ENCODE assay signal across 8 cellular contexts in the genomic region with DNA sequence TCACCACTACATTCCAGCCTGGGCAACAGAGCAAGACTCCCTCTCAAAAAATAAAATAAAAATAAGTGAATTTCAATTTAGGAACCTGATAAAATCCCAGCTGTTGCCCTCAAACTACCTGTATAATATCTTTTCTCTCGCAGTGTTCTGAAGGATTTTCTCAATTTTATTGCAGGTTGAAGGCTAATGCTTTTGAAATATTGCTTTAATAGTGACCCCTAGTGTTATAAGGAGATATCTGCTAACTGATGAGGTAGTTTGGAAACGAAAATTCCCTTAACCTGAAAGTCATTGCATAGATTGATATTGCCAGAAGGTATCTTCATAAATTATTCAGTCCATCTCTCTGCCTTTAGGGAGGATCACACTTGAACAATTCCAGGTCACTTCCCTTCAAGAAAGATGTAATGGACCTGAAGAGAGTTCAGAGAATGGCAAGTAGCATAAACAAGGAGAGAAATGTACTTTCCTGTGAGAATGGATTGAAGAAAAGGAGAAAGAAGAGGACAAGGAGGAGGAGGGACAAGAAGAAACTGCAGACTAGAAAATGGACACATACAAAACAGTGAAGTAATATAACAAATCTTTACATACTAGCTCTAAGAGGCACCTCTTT. TPM values are rescaled to one million over a fixed set of nuclear protein-coding genes. Genes with fewer than 3 reads are reported as not detected.
A peak's percentile ranks its signal among the peaks of the same experiment; 100 is the strongest.
DNase-seq lines count a peak whose midpoint lies in the region; ATAC-seq, FAIRE-seq and TF ChIP-seq lines count a peak whose summit lies in the region.

No MANE protein-coding gene starts in this region.

- DNase-seq in D721Med (ENCODE audit: insufficient read length, low spot score) (no peak), HFF-Myc (ENCODE audit: extremely low read depth, low read depth) (no peak), RPMI7951 (ENCODE audit: low read depth) (peak; percentile 9), fibroblast of pulmonary artery (ENCODE audit: low read depth) (peak; percentile 54), gastrocnemius medialis (no peak)
- no peak for DNase-seq in activated CD4-positive, alpha-beta T cell treated with anti-CD3 and anti-CD28 coated beads for 1 hour

- no peaks in the 10 kb centered on the region for H3K27me3 ChIP-seq in gastrocnemius medialis

- TF ChIP-seq CTCF in D721Med (IDR thresholded peaks at IDR 0.05; ENCODE audit: insufficient read depth, missing control alignments): peak; percentile 58
- peak; percentile 42 for TF ChIP-seq CTCF in HFF-Myc (IDR thresholded peaks at IDR 0.05; ENCODE audit: low read depth, low read length, missing control alignments)
- TF ChIP-seq CTCF in fibroblast of pulmonary artery (IDR thresholded peaks at IDR 0.05; ENCODE audit: low read length, missing control alignments): peak; percentile 70
- TF ChIP-seq CTCF in gastrocnemius medialis (IDR thresholded peaks at IDR 0.05 in 4 of 5, conservative IDR thresholded peaks at IDR 0.05 in 1 of 5): peak in 4 of 5 experiments; percentile 34 to 66 (median 45)

- ATAC-seq in gastrocnemius medialis (no peak), GM19452 (IDR thresholded peaks at IDR 0.05; ENCODE audit: unreplicated experiment) (no peak), HG03045 (IDR thresholded peaks at IDR 0.05; ENCODE audit: unreplicated experiment) (no peak)

- in situ Hi-C loops in gastrocnemius medialis (cut with MboI; ENCODE audit: low sequenced_read_pairs in 4 of 4): loop anchor here in 2 of 4 donors (10.0 kb wide), 1 partner anchor 231 kb away; no protein-coding TSS in a partner anchor

- H3K4me3 ChIP-seq in HFF-Myc (replicated peaks; ENCODE audit: low read depth, low read length) (no peak overlapping the region), fibroblast of pulmonary artery (replicated peaks; ENCODE audit: low read depth, low read length) (no peak overlapping the region), gastrocnemius medialis (no peak overlapping the region)

- H3K4me1 ChIP-seq in gastrocnemius medialis: no peaks in the 10 kb centered on the region

- H3K27ac ChIP-seq in gastrocnemius medialis: no peak overlapping the region

- TF ChIP-seq POLR2A in gastrocnemius medialis (IDR thresholded peaks at IDR 0.05): no peak

- intact Hi-C loops in gastrocnemius medialis (cut with DNase I; ENCODE audit: low total_unique reads): loop anchor here (1.0 to 5.0 kb wide), 2 partner anchors 93 to 234 kb away; no protein-coding TSS in a partner anchor

- H3K36me3 ChIP-seq in gastrocnemius medialis: no peaks in the 10 kb centered on the region

- no peaks in the 10 kb centered on the region for H3K9me3 ChIP-seq in gastrocnemius medialis

- FAIRE-seq in D721Med (lab: Jason Lieb, UNC): peak; percentile 53

RNA-seq across cellular contexts. Expression of gene TIGD4, which starts 44.1 kb away (rescaled TPM):
- total RNA-seq in RPMI7951 (2014; rRNA removed; shearing (Covaris generic)): under 0.01 and 0.10 TPM in 2 replicates
- total RNA-seq in gastrocnemius medialis: under 1 TPM in 2 of 4 donors, not detected in 2; 0.09 to 0.23 TPM

RNA-seq across cellular contexts. Expression of gene ARFIP1, which starts 44.3 kb away (rescaled TPM):
- total RNA-seq in RPMI7951 (2014; rRNA removed; shearing (Covaris generic)): 39.7 and 52.7 TPM in 2 replicates
- total RNA-seq in gastrocnemius medialis: 10 to 100 TPM in 2 of 4 donors, 1 to 10 TPM in 2; 8.4 to 11.9 (median 9.7) TPM

RNA-seq across cellular contexts. Expression of gene TMEM154, which starts 55.6 kb away (rescaled TPM):
- total RNA-seq in RPMI7951 (2014; rRNA removed; shearing (Covaris generic)): 0.59 and 0.60 TPM in 2 replicates
- total RNA-seq in gastrocnemius medialis: 1 to 10 TPM in 2 of 4 donors, under 1 TPM in 2; 0.15 to 2.0 (median 0.70) TPM

Comparison
In these comparisons a context has a peak if more than half of its experiments do, and no peak if none do; other contexts are left out.
1. DNase-seq: peak in RPMI7951 (single experiment) and fibroblast of pulmonary artery (single experiment); none in D721Med (single experiment), HFF-Myc (single experiment), gastrocnemius medialis (0 of 2) and activated CD4-positive, alpha-beta T cell treated with anti-CD3 and anti-CD28 coated beads for 1 hour (single experiment).
2. Peak in every context shown above with its lines, with median percentiles within 50 percentile points of each other: CTCF ChIP-seq.